Comparison of ENCODE assay signal across 24 cellular contexts in genomic region chr9:136294437-136294836, GRCh38. TPM values are rescaled to one million over a fixed set of nuclear protein-coding genes. Genes with fewer than 3 reads are reported as not detected.
"Had no signal": no experiment of that assay in that cellular context is flagged by ENCODE, and none has a peak within 500 bp of the region (broad histone marks: within the 10 kb centered on the region; RNA-seq: fewer than 3 reads in every experiment).

No MANE protein-coding gene starts in this region.

- H3K27ac ChIP-seq: HL-60, SJSA1, SK-N-MC had no signal

- ATAC-seq: Panc1, PC-3, T-cell had no signal

- FAIRE-seq: HTR-8/SVneo had no signal

- H3K36me3 ChIP-seq: MG63, SJSA1 had no signal

- H3K4me3 ChIP-seq: MG63, SJSA1, SK-N-MC had no signal

- H3K27me3 ChIP-seq: MG63 had no signal

- DNase-seq: Karpas-422, KG1, MG63, NCI-H1092, NCI-H1105 treated with DMSO at 0.1 percent for 48 hours, NCI-H1417 treated with DMSO at 0.1 percent for 48 hours, NCI-H146, NCI-H1694 treated with DMSO at 0.1 percent for 48 hours, NCI-H1930, NCI-H2081, NCI-H2107, NCI-H2227 treated with DMSO at 0.1 percent for 48 hours, NCI-H524, NCI-H526 treated with DMSO at 0.1 percent for 48 hours, NCI-H774, PC-3, SIG-M5, SW 1271, T-cell had no signal

- H3K9me3 ChIP-seq: MG63, SJSA1 had no signal

RNA-seq across cellular contexts. Expression of gene CCDC187, which starts 9.5 kb away (rescaled TPM):
- total RNA-seq: SJSA1 had no signal
